ENCODE assay signal across 12 cellular contexts in the genomic region with DNA sequence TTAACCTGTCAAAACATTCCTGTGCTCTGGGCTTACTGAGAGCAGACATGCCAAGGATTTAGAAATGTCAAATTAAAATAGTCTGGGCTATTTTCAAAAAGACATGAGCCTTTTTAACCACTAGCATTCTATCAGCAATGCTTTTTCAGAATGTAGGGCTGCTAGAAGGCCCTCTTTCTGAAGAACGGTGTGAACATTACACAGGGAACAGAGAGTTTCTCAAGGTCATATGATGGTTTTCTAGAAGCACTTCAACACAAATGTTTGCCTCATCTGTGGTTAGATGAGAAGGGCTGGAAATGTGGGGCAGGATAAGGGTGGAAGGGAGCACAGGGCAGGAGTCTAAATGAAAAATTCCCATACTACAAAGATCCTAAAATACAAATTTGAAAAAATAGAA.
"Had no signal": no experiment of that assay in that cellular context is flagged by ENCODE, and none has a peak within 500 bp of the region (broad histone marks: within the 10 kb centered on the region; RNA-seq: fewer than 3 reads in every experiment).

No MANE protein-coding gene starts in this region.

- DNase-seq: activated CD4-positive, alpha-beta T cell treated with anti-CD3 and anti-CD28 coated beads, Interleukin-2, amount 50 U/mL, for 1 hour; activated T-cell treated with anti-CD3 and anti-CD28 coated beads for 4 hours; glutamatergic neuron; immature natural killer cell; left cardiac atrium; naive B cell; stimulated activated CD4-positive, alpha-beta T cell treated with anti-CD3 and anti-CD28 coated beads, Interleukin-15, amount 100 ng/mL, for 24 hours; stimulated activated CD4-positive, alpha-beta T cell treated with anti-CD3 and anti-CD28 coated beads, Interleukin-4, amount 100 ng/mL, for 4 hours; stomach had no signal

- H3K4me3 ChIP-seq: stomach had no signal

- ATAC-seq: activated naive CD4-positive, alpha-beta T cell treated with anti-CD3 and anti-CD28 coated beads, Interleukin-2, amount 50 U/mL, for 72 hours; esophagus mucosa had no signal

- H3K27ac ChIP-seq: parathyroid adenoma had no signal
